16 cellular contexts compared by ENCODE assay signal in genomic region chr11:12221136-12221535, GRCh38.
A peak's percentile ranks its signal among the peaks of the same experiment; 100 is the strongest.
DNase-seq lines count a peak whose midpoint lies in the region; ATAC-seq, FAIRE-seq and TF ChIP-seq lines count a peak whose summit lies in the region.
"Had no signal": no experiment of that assay in that cellular context is flagged by ENCODE, and none has a peak within 500 bp of the region (broad histone marks: within the 10 kb centered on the region; RNA-seq: fewer than 3 reads in every experiment).

No MANE protein-coding gene starts in this region.

- FAIRE-seq in RCC 7860 (lab: Jason Lieb, UNC) = no peak
- FAIRE-seq: small intestine had no signal

- H3K27ac ChIP-seq in CD4-positive, alpha-beta memory T cell (ENCODE audit: low read depth, low read length) = no peak overlapping the region
- H3K27ac ChIP-seq in RWPE2 (ENCODE audit: poor library complexity, severe bottlenecking) (peak overlapping the region; percentile 69), dorsolateral prefrontal cortex (peak overlapping the region in 52 of 59 donors; percentile 1 to 91 (median 62)), prostate gland (peak overlapping the region; percentile 23 to 41)
- H3K27ac ChIP-seq: neutrophil had no signal

- H3K27me3 Mint-ChIP-seq in CD4-positive, alpha-beta memory T cell = no peaks in the 10 kb centered on the region

- H3K27ac Mint-ChIP-seq in CD4-positive, alpha-beta memory T cell = peak overlapping the region in 5 of 7 donors; percentile 65 to 93 (median 74)
- H3K27ac Mint-ChIP-seq: B cell had no signal

- ATAC-seq in RWPE2 (ENCODE audit: low read depth) = no peak

- H3K4me1 ChIP-seq in CD4-positive, alpha-beta memory T cell (ENCODE audit: insufficient read depth, low read length) = peaks cover 49% of the 10 kb centered on the region
- H3K4me1 ChIP-seq in RWPE2 (ENCODE audit: insufficient read depth, poor library complexity, severe bottlenecking) (peaks cover 17% of the 10 kb centered on the region), prostate gland (replicated peaks) (peaks cover 26% of the 10 kb centered on the region)

- peaks cover 41 to 57% (median 48%) of the 10 kb centered on the region in 4 donors for H3K4me1 Mint-ChIP-seq in CD4-positive, alpha-beta memory T cell

- H3K36me3 Mint-ChIP-seq in CD4-positive, alpha-beta memory T cell = peaks cover 43 to 48% of the 10 kb centered on the region in 2 donors

- H3K4me3 Mint-ChIP-seq in CD4-positive, alpha-beta memory T cell = peak overlapping the region in 5 of 8 donors; percentile 1 to 49 (median 23)
- H3K4me3 Mint-ChIP-seq: B cell had no signal

- WGBS in prostate gland = 97% methylated on average over 6 of the region's 6 CpGs

- no peak for TF ChIP-seq POLR2A in prostate gland (IDR thresholded peaks at IDR 0.05)

- DNase-seq in CD4-positive, alpha-beta memory T cell = no peak
- DNase-seq in RWPE2 (ENCODE audit: low spot score) (no peak), dorsolateral prefrontal cortex (no peak), prostate gland (ENCODE audit: low spot score) (no peak), SW 1271 (lab: John Stamatoyannopoulos, UW) (no peak), epidermal melanocyte (ENCODE audit: insufficient read length, low spot score) (no peak), hepatic stellate cell (ENCODE audit: low spot score) (no peak), RCC 7860 (ENCODE audit: low spot score) (no peak)
- DNase-seq: mammary epithelial cell; NCI-H2081; NCI-H748 treated with DMSO at 0.1 percent for 48 hours; Peyer's patch; small intestine; stimulated activated naive CD4-positive, alpha-beta T cell treated with Interleukin-2 at 50 U/mL for 16 hours had no signal

- H3K36me3 ChIP-seq in CD4-positive, alpha-beta memory T cell (ENCODE audit: insufficient read depth, low read length) = peaks cover 22% of the 10 kb centered on the region
- peaks cover 100% of the 10 kb centered on the region for H3K36me3 ChIP-seq in RWPE2 (ENCODE audit: low read depth)
- H3K36me3 ChIP-seq in prostate gland = no peaks in the 10 kb centered on the region

- H3K9me3 Mint-ChIP-seq in CD4-positive, alpha-beta memory T cell = no peaks in the 10 kb centered on the region

- intact Hi-C loops in CD4-positive, alpha-beta memory T cell (cut with micrococcal nuclease) = loop anchor here (5.0 kb wide), 1 partner anchor 109 kb away; the partner anchor contains the start of gene MICAL2
- intact Hi-C loops in dorsolateral prefrontal cortex (cut with DNase I) = loop anchor here in 1 of 2 donors (5.0 kb wide), 2 partner anchors 59 to 129 kb away; no protein-coding TSS in a partner anchor
- intact Hi-C loops in prostate gland (cut with DNase I) = no loop called here

- CTCF ChIA-PET in CD4-positive, alpha-beta memory T cell (lab: Charles Lee; ENCODE audit: partially characterized antibody) = interaction anchor here (1.2 to 4.4 kb wide), 3 partner anchors 17 to 27 kb away, joined by 3 to 28 read pairs (median 3); no protein-coding TSS in a partner anchor

- H3K4me3 ChIP-seq in CD4-positive, alpha-beta memory T cell (ENCODE audit: low read length in 2 of 2) = no peak overlapping the region
- no peak overlapping the region for H3K4me3 ChIP-seq in RWPE2 (ENCODE audit: severe bottlenecking)
- no peak overlapping the region for H3K4me3 ChIP-seq in dorsolateral prefrontal cortex
- no peak overlapping the region for H3K4me3 ChIP-seq in prostate gland
- H3K4me3 ChIP-seq: Peyer's patch had no signal

- H3K27me3 ChIP-seq in CD4-positive, alpha-beta memory T cell (ENCODE audit: insufficient read depth, low read length) = no peaks in the 10 kb centered on the region
- H3K27me3 ChIP-seq in RWPE2 (ENCODE audit: insufficient read depth, poor library complexity, severe bottlenecking) = no peaks in the 10 kb centered on the region
- H3K27me3 ChIP-seq in dorsolateral prefrontal cortex = no peaks in the 10 kb centered on the region
- H3K27me3 ChIP-seq in prostate gland (replicated peaks; ENCODE audit: insufficient read depth) = no peaks in the 10 kb centered on the region
- H3K27me3 ChIP-seq: neutrophil, Peyer's patch had no signal

- H3K9me3 ChIP-seq in CD4-positive, alpha-beta memory T cell (ENCODE audit: control insufficient read depth in 1 of 2, low read length in 2 of 2) = no peaks in the 10 kb centered on the region
- no peaks in the 10 kb centered on the region for H3K9me3 ChIP-seq in RWPE2 (ENCODE audit: severe bottlenecking)
- no peaks in the 10 kb centered on the region for H3K9me3 ChIP-seq in prostate gland
- H3K9me3 ChIP-seq: neutrophil, Peyer's patch had no signal

- POLR2A ChIA-PET in CD4-positive, alpha-beta memory T cell (lab: Charles Lee; ENCODE audit: partially characterized antibody) = interaction anchor here (0.9 to 11.3 kb wide), 3 partner anchors 15 to 133 kb away, joined by 3 to 251 read pairs (median 4); no protein-coding TSS in a partner anchor

- no peak for TF ChIP-seq CTCF in RWPE2 (IDR thresholded peaks at IDR 0.05; ENCODE audit: poor library complexity, severe bottlenecking)
- TF ChIP-seq CTCF in dorsolateral prefrontal cortex (IDR thresholded peaks at IDR 0.05 in 54 of 56, conservative IDR thresholded peaks at IDR 0.05 in 2 of 56; ENCODE audit: low read depth in 1 of 56, partially characterized antibody in 56 of 56) = no peak
- TF ChIP-seq CTCF in prostate gland (IDR thresholded peaks at IDR 0.05) = no peak
